Comparison of ENCODE assay signal across 8 cellular contexts in the genomic region with DNA sequence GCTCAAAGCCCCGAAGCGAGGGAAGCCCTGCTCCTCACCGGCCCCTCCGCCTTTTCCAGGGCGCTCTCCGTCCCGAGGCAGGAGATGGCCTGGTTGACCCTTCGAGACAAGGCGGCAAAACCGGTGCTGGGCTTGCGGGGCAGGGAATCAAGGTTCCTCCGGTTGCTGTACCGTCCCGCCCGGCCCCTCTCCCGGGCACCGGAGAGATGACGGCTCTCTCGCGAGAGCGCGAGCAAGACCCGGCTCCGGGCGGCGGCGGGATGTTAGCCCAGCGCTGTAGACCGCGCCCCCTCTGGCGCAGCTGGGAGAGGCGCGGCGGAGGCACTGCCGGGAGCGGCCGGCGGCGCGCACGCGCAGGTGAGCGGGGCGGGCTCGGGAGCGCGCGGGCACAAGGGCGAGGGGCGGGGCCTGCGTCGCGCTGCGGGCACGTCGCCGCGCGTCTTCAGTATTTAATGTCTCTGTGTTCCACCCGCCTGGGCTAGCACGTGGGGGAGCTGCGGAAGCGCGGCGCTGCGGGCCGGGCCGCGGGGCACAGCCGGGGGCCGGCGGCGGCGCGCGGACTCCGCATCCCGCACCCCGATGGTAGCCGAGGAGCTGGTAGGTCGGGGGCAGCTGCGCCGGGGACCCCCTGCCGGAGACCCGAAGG. TPM values are rescaled to one million over a fixed set of nuclear protein-coding genes. Genes with fewer than 3 reads are reported as not detected.
A peak's percentile ranks its signal among the peaks of the same experiment; 100 is the strongest.
DNase-seq lines count a peak whose midpoint lies in the region; ATAC-seq, FAIRE-seq and TF ChIP-seq lines count a peak whose summit lies in the region.

A gene with protein sequence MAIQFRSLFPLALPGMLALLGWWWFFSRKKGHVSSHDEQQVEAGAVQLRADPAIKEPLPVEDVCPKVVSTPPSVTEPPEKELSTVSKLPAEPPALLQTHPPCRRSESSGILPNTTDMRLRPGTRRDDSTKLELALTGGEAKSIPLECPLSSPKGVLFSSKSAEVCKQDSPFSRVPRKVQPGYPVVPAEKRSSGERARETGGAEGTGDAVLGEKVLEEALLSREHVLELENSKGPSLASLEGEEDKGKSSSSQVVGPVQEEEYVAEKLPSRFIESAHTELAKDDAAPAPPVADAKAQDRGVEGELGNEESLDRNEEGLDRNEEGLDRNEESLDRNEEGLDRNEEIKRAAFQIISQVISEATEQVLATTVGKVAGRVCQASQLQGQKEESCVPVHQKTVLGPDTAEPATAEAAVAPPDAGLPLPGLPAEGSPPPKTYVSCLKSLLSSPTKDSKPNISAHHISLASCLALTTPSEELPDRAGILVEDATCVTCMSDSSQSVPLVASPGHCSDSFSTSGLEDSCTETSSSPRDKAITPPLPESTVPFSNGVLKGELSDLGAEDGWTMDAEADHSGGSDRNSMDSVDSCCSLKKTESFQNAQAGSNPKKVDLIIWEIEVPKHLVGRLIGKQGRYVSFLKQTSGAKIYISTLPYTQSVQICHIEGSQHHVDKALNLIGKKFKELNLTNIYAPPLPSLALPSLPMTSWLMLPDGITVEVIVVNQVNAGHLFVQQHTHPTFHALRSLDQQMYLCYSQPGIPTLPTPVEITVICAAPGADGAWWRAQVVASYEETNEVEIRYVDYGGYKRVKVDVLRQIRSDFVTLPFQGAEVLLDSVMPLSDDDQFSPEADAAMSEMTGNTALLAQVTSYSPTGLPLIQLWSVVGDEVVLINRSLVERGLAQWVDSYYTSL (plus strand): TSS at position 445 of the 646 bp plus-strand sequence. CDS start 20,219 bp downstream, outside the sequence.

- H3K4me3 ChIP-seq in cardiac muscle cell (peak within 1 kb of the TSS; percentile 88), transverse colon (peak within 1 kb of the TSS; percentile 65 to 90 (median 84))

- peak within 1 kb of the TSS; percentile 91 for H3K27ac Mint-ChIP-seq in activated naive CD8-positive, alpha-beta T cell treated with anti-CD3 and anti-CD28 coated beads, Interleukin-2, amount 50 U/mL, for 24 hours

- no peaks in the 10 kb centered on the region for H3K9me3 ChIP-seq in cardiac muscle cell (ENCODE audit: low read depth)
- H3K9me3 ChIP-seq in transverse colon = no peaks in the 10 kb centered on the region

- H3K27me3 Mint-ChIP-seq in activated naive CD8-positive, alpha-beta T cell treated with anti-CD3 and anti-CD28 coated beads, Interleukin-2, amount 50 U/mL, for 24 hours = no peaks in the 10 kb centered on the region

- peak; percentile 93 for TF ChIP-seq POLR2A in GM12892 (IDR thresholded peaks at IDR 0.05; ENCODE audit: low read depth, low read length)
- TF ChIP-seq POLR2A in transverse colon (IDR thresholded peaks at IDR 0.05) = peak; percentile 96

- peak; percentile 82 for ATAC-seq in HG02840 (IDR thresholded peaks at IDR 0.05; ENCODE audit: low FRiP score, unreplicated experiment)
- ATAC-seq in activated naive CD8-positive, alpha-beta T cell treated with anti-CD3 and anti-CD28 coated beads, Interleukin-2, amount 50 U/mL, for 24 hours = peak; percentile 96

- H3K36me3 Mint-ChIP-seq in activated naive CD8-positive, alpha-beta T cell treated with anti-CD3 and anti-CD28 coated beads, Interleukin-2, amount 50 U/mL, for 24 hours (ENCODE audit: low read depth) = peaks cover 6% of the 10 kb centered on the region

- H3K4me1 ChIP-seq in cardiac muscle cell (ENCODE audit: low read depth) (peaks cover 19% of the 10 kb centered on the region), transverse colon (peaks cover 17 to 45% (median 35%) of the 10 kb centered on the region in 4 donors)

- H3K36me3 ChIP-seq in cardiac muscle cell (no peaks in the 10 kb centered on the region), transverse colon (no peaks in the 10 kb centered on the region)

- in situ Hi-C loops in transverse colon (cut with MboI; ENCODE audit: low pct_ligation_motif_present in 1 of 4, low pct_unique_long_range_greater_than_20kb in 1 of 4, low sequenced_read_pairs in 3 of 4) = no loop called here

- no peak for TF ChIP-seq EP300 in transverse colon (IDR thresholded peaks at IDR 0.05; ENCODE audit: low read depth)

- 1% methylated on average over 30 of the region's 85 CpGs; no CpG with 5 or more reads in 1 of the 2 donors for WGBS in transverse colon (ENCODE audit: low coverage in 1 of 2), 2 donors

- DNase-seq in GM12892 (ENCODE audit: insufficient read length) (peak; percentile 96), NCI-H1436 (lab: John Stamatoyannopoulos, UW) (peak; percentile 99), SW480 (ENCODE audit: low spot score) (peak; percentile 91), cardiac muscle cell (ENCODE audit: low read depth in 1 of 2, low spot score in 1 of 2) (peak; percentile 96 to 98), pons (ENCODE audit: low spot score) (peak; percentile 90), transverse colon (peak; percentile 97)
- DNase-seq in activated naive CD8-positive, alpha-beta T cell treated with anti-CD3 and anti-CD28 coated beads, Interleukin-2, amount 50 U/mL, for 24 hours = peak; percentile 94

- H3K27me3 ChIP-seq in cardiac muscle cell (no peaks in the 10 kb centered on the region), transverse colon (no peaks in the 10 kb centered on the region)

- FAIRE-seq in GM12892 (lab: Jason Lieb, UNC) = peak; percentile 96

- peak within 1 kb of the TSS; percentile 86 for H3K4me3 Mint-ChIP-seq in activated naive CD8-positive, alpha-beta T cell treated with anti-CD3 and anti-CD28 coated beads, Interleukin-2, amount 50 U/mL, for 24 hours

- peak within 1 kb of the TSS; percentile 92 for H3K27ac ChIP-seq in cardiac muscle cell
- H3K27ac ChIP-seq in transverse colon = peak within 1 kb of the TSS; percentile 94 to 99 (median 98)

- H3K9me3 Mint-ChIP-seq in activated naive CD8-positive, alpha-beta T cell treated with anti-CD3 and anti-CD28 coated beads, Interleukin-2, amount 50 U/mL, for 24 hours = no peaks in the 10 kb centered on the region

- peaks cover 31% of the 10 kb centered on the region for H3K4me1 Mint-ChIP-seq in activated naive CD8-positive, alpha-beta T cell treated with anti-CD3 and anti-CD28 coated beads, Interleukin-2, amount 50 U/mL, for 24 hours

- TF ChIP-seq CTCF in cardiac muscle cell (IDR thresholded peaks at IDR 0.05; ENCODE audit: low read depth, low read length) = no peak
- TF ChIP-seq CTCF in transverse colon (IDR thresholded peaks at IDR 0.05) = peak in 3 of 5 experiments; percentile 8 to 31 (median 22)

- intact Hi-C loops in transverse colon (cut with DNase I; ENCODE audit: low total_unique reads) = no loop called here

RNA-seq across cellular contexts. Expression of the gene that starts here (rescaled TPM):
- 13.4 TPM for polyA plus RNA-seq in GM12892 (2012; ENCODE audit: missing spikeins)
- total RNA-seq in cardiac muscle cell (65.4 and 81.4 TPM in 2 replicates), transverse colon (100 to 1,000 TPM; 137 to 193 (median 171) TPM)
- 35.3 and 56.6 TPM in 2 replicates for polyA plus RNA-seq in cardiac muscle cell

Comparison
In these comparisons a context has a peak if more than half of its experiments do, and no peak if none do; other contexts are left out.
1. Peak in every context shown above with its lines: DNase-seq, ATAC-seq, H3K4me3 ChIP-seq and H3K27ac ChIP-seq.